11 cellular contexts compared by ENCODE assay signal in genomic region chr9:110912701-110913291, GRCh38.
DNase-seq lines count a peak whose midpoint lies in the region; ATAC-seq and TF ChIP-seq lines count a peak whose summit lies in the region.
"Had no signal": no experiment of that assay in that cellular context is flagged by ENCODE, and none has a peak within 500 bp of the region (broad histone marks: within the 10 kb centered on the region; RNA-seq: fewer than 3 reads in every experiment).

No MANE protein-coding gene starts in this region.

- peak; percentile 72 for ATAC-seq in SK-N-SH treated with all-trans-retinoic acid at 6 μM for 48 hours
- ATAC-seq in omental fat pad (ENCODE audit: low FRiP score): peak; percentile 20

- no peak for TF ChIP-seq CTCF in SK-N-SH (IDR thresholded peaks at IDR 0.05)
- TF ChIP-seq CTCF in omental fat pad (IDR thresholded peaks at IDR 0.05): no peak

- H3K9ac ChIP-seq in SK-N-SH: no peak overlapping the region

- no peak overlapping the region for H3K27ac Mint-ChIP-seq in activated CD4-positive, alpha-beta memory T cell treated with anti-CD3 and anti-CD28 coated beads, Interleukin-2, amount 10 ng/mL, durations not matched to agents 7 days and 5 days
- H3K27ac Mint-ChIP-seq: activated naive CD4-positive, alpha-beta T cell treated with anti-CD3 and anti-CD28 coated beads, Interleukin-2, amount 10 ng/mL, durations not matched to agents 7 days and 5 days had no signal

- CTCF ChIA-PET in SK-N-SH (lab: Yijun Ruan, JAX): no interaction called here
- CTCF ChIA-PET in activated CD4-positive, alpha-beta memory T cell treated with anti-CD3 and anti-CD28 coated beads, Interleukin-2, amount 10 ng/mL, durations not matched to agents 7 days and 5 days (lab: Charles Lee): no interaction called here

- H3K4me3 ChIP-seq in SK-N-SH (ENCODE audit: low read depth in 2 of 2, low read length in 1 of 2) (no peak overlapping the region), urinary bladder (ENCODE audit: low read depth, low read length) (no peak overlapping the region)

- no peak for TF ChIP-seq RAD21 in SK-N-SH (IDR thresholded peaks at IDR 0.05; ENCODE audit: low read length)

- 62% methylated on average over 5 of the region's 5 CpGs for WGBS in SK-N-SH (ENCODE audit: low lambda C conversion rate)
- 45% methylated on average over 5 of the region's 5 CpGs for WGBS in urinary bladder

- H3K4me1 Mint-ChIP-seq in activated CD4-positive, alpha-beta memory T cell treated with anti-CD3 and anti-CD28 coated beads, Interleukin-2, amount 10 ng/mL, durations not matched to agents 7 days and 5 days: no peaks in the 10 kb centered on the region
- H3K4me1 Mint-ChIP-seq: activated naive CD4-positive, alpha-beta T cell treated with anti-CD3 and anti-CD28 coated beads, Interleukin-2, amount 10 ng/mL, durations not matched to agents 7 days and 5 days had no signal

- H3K9me3 ChIP-seq in SK-N-SH: no peaks in the 10 kb centered on the region

- no peaks in the 10 kb centered on the region for H3K4me1 ChIP-seq in SK-N-SH (ENCODE audit: control insufficient read depth in 1 of 2, insufficient read depth in 2 of 2, low read depth in 1 of 2, low read length in 1 of 2)
- no peaks in the 10 kb centered on the region for H3K4me1 ChIP-seq in urinary bladder (ENCODE audit: insufficient read depth)

- no peaks in the 10 kb centered on the region for H3K27me3 ChIP-seq in SK-N-SH (ENCODE audit: insufficient read depth)

- TF ChIP-seq EP300 in SK-N-SH (IDR thresholded peaks at IDR 0.05; ENCODE audit: borderline replicate concordance in 1 of 2, low read depth in 1 of 2, low read length in 1 of 2): no peak

- H3K36me3 ChIP-seq in SK-N-SH (replicated peaks in 1 of 2; ENCODE audit: control insufficient read depth in 1 of 2, insufficient read depth in 2 of 2, low read length in 1 of 2) (no peaks in the 10 kb centered on the region), urinary bladder (ENCODE audit: insufficient read depth) (no peaks in the 10 kb centered on the region)

- no peaks in the 10 kb centered on the region for H3K79me2 ChIP-seq in SK-N-SH (ENCODE audit: insufficient read depth)

- H3K36me3 Mint-ChIP-seq in activated CD4-positive, alpha-beta memory T cell treated with anti-CD3 and anti-CD28 coated beads, Interleukin-2, amount 10 ng/mL, durations not matched to agents 7 days and 5 days (ENCODE audit: low read depth): no peaks in the 10 kb centered on the region
- H3K36me3 Mint-ChIP-seq: activated naive CD4-positive, alpha-beta T cell treated with anti-CD3 and anti-CD28 coated beads, Interleukin-2, amount 10 ng/mL, durations not matched to agents 7 days and 5 days had no signal

- no peaks in the 10 kb centered on the region for H3F3A ChIP-seq in SK-N-SH (replicated peaks; ENCODE audit: insufficient read depth)

- no peaks in the 10 kb centered on the region for H3K27me3 Mint-ChIP-seq in activated CD4-positive, alpha-beta memory T cell treated with anti-CD3 and anti-CD28 coated beads, Interleukin-2, amount 10 ng/mL, durations not matched to agents 7 days and 5 days
- H3K27me3 Mint-ChIP-seq: activated naive CD4-positive, alpha-beta T cell treated with anti-CD3 and anti-CD28 coated beads, Interleukin-2, amount 10 ng/mL, durations not matched to agents 7 days and 5 days had no signal

- DNase-seq in SK-N-SH: no peak
- DNase-seq in fibroblast of peridontal ligament (ENCODE audit: extremely low read depth): peak; percentile 39
- no peak for DNase-seq in omental fat pad (ENCODE audit: low spot score)
- no peak for DNase-seq in stimulated activated CD4-positive, alpha-beta T cell treated with anti-CD3 and anti-CD28 coated beads, Interleukin-15, amount 100 ng/mL, for 24 hours
- no peak for DNase-seq in NCI-H2081 treated with DMSO at 0.1 percent for 48 hours (lab: John Stamatoyannopoulos, UW)
- no peak for DNase-seq in activated CD4-positive, alpha-beta memory T cell treated with anti-CD3 and anti-CD28 coated beads, Interleukin-2, amount 10 ng/mL, durations not matched to agents 7 days and 5 days
- DNase-seq: 8988T; activated naive CD4-positive, alpha-beta T cell treated with anti-CD3 and anti-CD28 coated beads, Interleukin-2, amount 10 ng/mL, durations not matched to agents 7 days and 5 days; head of caudate nucleus had no signal

- H2AFZ ChIP-seq in SK-N-SH (ENCODE audit: low read depth): no peak overlapping the region

- H4K20me1 ChIP-seq in SK-N-SH (ENCODE audit: insufficient read depth): no peaks in the 10 kb centered on the region

- peaks cover 16% of the 10 kb centered on the region for H3K9me3 Mint-ChIP-seq in activated CD4-positive, alpha-beta memory T cell treated with anti-CD3 and anti-CD28 coated beads, Interleukin-2, amount 10 ng/mL, durations not matched to agents 7 days and 5 days

- POLR2A ChIA-PET in SK-N-SH (lab: Yijun Ruan, JAX): no interaction called here
- POLR2A ChIA-PET in activated CD4-positive, alpha-beta memory T cell treated with anti-CD3 and anti-CD28 coated beads, Interleukin-2, amount 10 ng/mL, durations not matched to agents 7 days and 5 days (lab: Charles Lee): no interaction called here

- no peak overlapping the region for H3K4me3 Mint-ChIP-seq in activated CD4-positive, alpha-beta memory T cell treated with anti-CD3 and anti-CD28 coated beads, Interleukin-2, amount 10 ng/mL, durations not matched to agents 7 days and 5 days
- H3K4me3 Mint-ChIP-seq: activated naive CD4-positive, alpha-beta T cell treated with anti-CD3 and anti-CD28 coated beads, Interleukin-2, amount 10 ng/mL, durations not matched to agents 7 days and 5 days had no signal

- H3K9me2 ChIP-seq in SK-N-SH: no peaks in the 10 kb centered on the region

- H3K27ac ChIP-seq in SK-N-SH (ENCODE audit: low read depth in 2 of 2, low read length in 1 of 2): no peak overlapping the region
- H3K27ac ChIP-seq in urinary bladder (ENCODE audit: low read depth): peak overlapping the region; percentile 27

- no peak overlapping the region for H3K4me2 ChIP-seq in SK-N-SH

TF ChIP-seq in SK-N-SH treated with all-trans-retinoic acid at 6 μM for 48 hours, 23 proteins besides CTCF, POLR2A, EP300 and RAD21:
- TF ChIP-seq ISL1 (CRISPR knock-in tag; IDR thresholded peaks at IDR 0.05) (0 out of 2 replicates have a peak, but pooled peaks have one; percentile 21), ZFP30 (CRISPR knock-in tag; IDR thresholded peaks at IDR 0.05) (no peak)

TF ChIP-seq in SK-N-SH, 30 proteins besides CTCF, POLR2A, EP300 and RAD21:
- TF ChIP-seq TEAD4 (IDR thresholded peaks at IDR 0.05; ENCODE audit: borderline replicate concordance, insufficient read depth) (no peak), POLR2AphosphoS5 (IDR thresholded peaks at IDR 0.05; ENCODE audit: low read depth, low read length) (no peak), CHD2 (IDR thresholded peaks at IDR 0.05; ENCODE audit: low read length, partially characterized antibody) (no peak), TAF1 (IDR thresholded peaks at IDR 0.05; ENCODE audit: borderline replicate concordance, low read depth, low read length) (no peak), RCOR1 (IDR thresholded peaks at IDR 0.05; ENCODE audit: low read length) (no peak), FOSL2 (IDR thresholded peaks at IDR 0.05; ENCODE audit: borderline replicate concordance, low read depth) (no peak), JUND (IDR thresholded peaks at IDR 0.05) (no peak), YY1 (IDR thresholded peaks at IDR 0.05; ENCODE audit: low read depth) (no peak), USF1 (IDR thresholded peaks at IDR 0.05; ENCODE audit: borderline replicate concordance, low read depth) (no peak), NRF1 (IDR thresholded peaks at IDR 0.05; ENCODE audit: low read depth, low read length) (no peak), MXI1 (IDR thresholded peaks at IDR 0.05; ENCODE audit: low read depth, low read length) (no peak), ZBTB33 (IDR thresholded peaks at IDR 0.05; ENCODE audit: borderline replicate concordance, low read depth) (no peak), SMC3 (IDR thresholded peaks at IDR 0.05; ENCODE audit: low read depth, low read length) (no peak), GABPA (IDR thresholded peaks at IDR 0.05; ENCODE audit: low read depth) (no peak), MAX (IDR thresholded peaks at IDR 0.05; ENCODE audit: low read depth) (no peak)
